Comparison of ENCODE assay signal across 21 cellular contexts in the genomic region with DNA sequence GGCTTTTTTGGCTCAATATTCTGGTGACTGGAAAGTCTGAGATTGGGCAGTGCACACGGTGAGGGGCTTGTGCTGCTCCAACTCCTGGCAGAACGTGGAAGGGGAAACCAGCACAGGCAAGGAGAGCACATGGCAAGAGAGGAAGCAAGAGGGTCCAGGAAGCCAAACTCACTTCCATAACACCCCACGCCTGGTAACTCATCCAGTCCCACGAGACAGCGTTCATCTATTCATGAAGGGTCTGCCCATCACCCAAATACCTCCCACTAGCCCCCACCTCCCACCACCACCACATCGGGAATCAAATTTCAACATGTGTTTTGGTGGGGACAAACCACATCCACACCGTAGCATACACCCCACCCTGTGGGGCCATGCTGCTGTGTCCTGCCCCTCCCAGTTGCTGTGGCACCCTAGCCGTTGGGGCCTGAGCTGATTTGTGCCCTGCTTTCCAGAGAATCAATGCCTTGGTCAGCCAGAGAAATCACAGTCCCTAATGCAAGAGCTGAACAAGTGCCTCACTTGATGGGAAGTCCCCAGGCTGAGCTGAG. TPM values are rescaled to one million over a fixed set of nuclear protein-coding genes. Genes with fewer than 3 reads are reported as not detected.
A peak's percentile ranks its signal among the peaks of the same experiment; 100 is the strongest.
DNase-seq lines count a peak whose midpoint lies in the region; ATAC-seq and TF ChIP-seq lines count a peak whose summit lies in the region.
"Had no signal": no experiment of that assay in that cellular context is flagged by ENCODE, and none has a peak within 500 bp of the region (broad histone marks: within the 10 kb centered on the region; RNA-seq: fewer than 3 reads in every experiment).

No MANE protein-coding gene starts in this region.

- H3K4me1 Mint-ChIP-seq in activated CD4-positive, alpha-beta T cell treated with anti-CD3 and anti-CD28 coated beads, Interleukin-2, amount 10 ng/mL, durations not matched to agents 7 days and 5 days = no peaks in the 10 kb centered on the region
- peaks cover 4% of the 10 kb centered on the region; the same call in 1 of the 2 replicates for H3K4me1 Mint-ChIP-seq in WTC11
- H3K4me1 Mint-ChIP-seq in osteocyte (ENCODE audit: unreplicated experiment) = no peaks in the 10 kb centered on the region
- H3K4me1 Mint-ChIP-seq: CD14-positive monocyte had no signal

- no peak for TF ChIP-seq CTCF in WTC11 (IDR thresholded peaks at IDR 0.05)
- TF ChIP-seq CTCF in osteocyte (IDR thresholded peaks at IDR 0.05) = no peak

- CTCF ChIA-PET in activated CD4-positive, alpha-beta T cell treated with anti-CD3 and anti-CD28 coated beads, Interleukin-2, amount 10 ng/mL, durations not matched to agents 7 days and 5 days (lab: Charles Lee) = no interaction called here
- CTCF ChIA-PET in WTC11 (lab: Charles Lee) = no interaction called here

- no peaks in the 10 kb centered on the region for H3K9me3 Mint-ChIP-seq in activated CD4-positive, alpha-beta T cell treated with anti-CD3 and anti-CD28 coated beads, Interleukin-2, amount 10 ng/mL, durations not matched to agents 7 days and 5 days
- H3K9me3 Mint-ChIP-seq in WTC11 (peaks cover 39% of the 10 kb centered on the region), osteocyte (ENCODE audit: unreplicated experiment) (no peaks in the 10 kb centered on the region)

- peak; percentile 3 for DNase-seq in activated CD4-positive, alpha-beta T cell treated with anti-CD3 and anti-CD28 coated beads, Interleukin-2, amount 10 ng/mL, durations not matched to agents 7 days and 5 days
- DNase-seq in activated CD4-positive, alpha-beta T cell treated with anti-CD3 and anti-CD28 coated beads, Interleukin-2, amount 50 U/mL, for 1 hour = no peak
- no peak for DNase-seq in WTC11 (ENCODE audit: low spot score)
- DNase-seq in islet precursor cell = peak; percentile 13
- DNase-seq in osteocyte (ENCODE audit: extremely low spot score, unreplicated experiment) = peak; percentile 73
- no peak for DNase-seq in cerebellar cortex (ENCODE audit: low spot score)
- DNase-seq: Calu3; CD4-positive, alpha-beta T cell; COR-L47; DMS53; DMS79 treated with DMSO at 0.1 percent for 48 hours; GF-D8; GM23248; H9 had no signal

- ATAC-seq in WTC11 (no peak), HG02981 (IDR thresholded peaks at IDR 0.05; ENCODE audit: unreplicated experiment) (no peak), GM21526 (IDR thresholded peaks at IDR 0.05; ENCODE audit: low FRiP score, unreplicated experiment) (no peak)
- ATAC-seq: HCT116 had no signal

- no peaks in the 10 kb centered on the region for H3K27me3 Mint-ChIP-seq in activated CD4-positive, alpha-beta T cell treated with anti-CD3 and anti-CD28 coated beads, Interleukin-2, amount 10 ng/mL, durations not matched to agents 7 days and 5 days
- H3K27me3 Mint-ChIP-seq in WTC11 (ENCODE audit: low read depth) = peaks cover 29% of the 10 kb centered on the region
- H3K27me3 Mint-ChIP-seq in osteocyte (ENCODE audit: unreplicated experiment) = peaks cover 4% of the 10 kb centered on the region
- H3K27me3 Mint-ChIP-seq: CD4-positive, alpha-beta T cell had no signal

- no peak overlapping the region for H3K27ac Mint-ChIP-seq in activated CD4-positive, alpha-beta T cell treated with anti-CD3 and anti-CD28 coated beads, Interleukin-2, amount 10 ng/mL, durations not matched to agents 7 days and 5 days
- H3K27ac Mint-ChIP-seq in WTC11 (no peak overlapping the region), osteocyte (ENCODE audit: unreplicated experiment) (no peak overlapping the region)
- H3K27ac Mint-ChIP-seq: CD14-positive monocyte; CD4-positive, alpha-beta T cell had no signal

- no peaks in the 10 kb centered on the region for H3K36me3 Mint-ChIP-seq in activated CD4-positive, alpha-beta T cell treated with anti-CD3 and anti-CD28 coated beads, Interleukin-2, amount 10 ng/mL, durations not matched to agents 7 days and 5 days (ENCODE audit: low read depth)
- peaks cover 27% of the 10 kb centered on the region for H3K36me3 Mint-ChIP-seq in WTC11
- no peaks in the 10 kb centered on the region for H3K36me3 Mint-ChIP-seq in osteocyte (ENCODE audit: unreplicated experiment)
- H3K36me3 Mint-ChIP-seq: CD14-positive monocyte had no signal

- no peak overlapping the region for H3K4me3 Mint-ChIP-seq in activated CD4-positive, alpha-beta T cell treated with anti-CD3 and anti-CD28 coated beads, Interleukin-2, amount 10 ng/mL, durations not matched to agents 7 days and 5 days
- H3K4me3 Mint-ChIP-seq in WTC11 (no peak overlapping the region), osteocyte (ENCODE audit: unreplicated experiment) (no peak overlapping the region)
- H3K4me3 Mint-ChIP-seq: CD14-positive monocyte; CD4-positive, alpha-beta T cell; H9 had no signal

- POLR2A ChIA-PET in activated CD4-positive, alpha-beta T cell treated with anti-CD3 and anti-CD28 coated beads, Interleukin-2, amount 10 ng/mL, durations not matched to agents 7 days and 5 days (lab: Charles Lee) = no interaction called here
- POLR2A ChIA-PET in WTC11 (lab: Charles Lee) = no interaction called here

TF ChIP-seq in WTC11, 78 proteins besides CTCF, POLR2A, EP300 and RAD21:
- TF ChIP-seq, protein P1, sequence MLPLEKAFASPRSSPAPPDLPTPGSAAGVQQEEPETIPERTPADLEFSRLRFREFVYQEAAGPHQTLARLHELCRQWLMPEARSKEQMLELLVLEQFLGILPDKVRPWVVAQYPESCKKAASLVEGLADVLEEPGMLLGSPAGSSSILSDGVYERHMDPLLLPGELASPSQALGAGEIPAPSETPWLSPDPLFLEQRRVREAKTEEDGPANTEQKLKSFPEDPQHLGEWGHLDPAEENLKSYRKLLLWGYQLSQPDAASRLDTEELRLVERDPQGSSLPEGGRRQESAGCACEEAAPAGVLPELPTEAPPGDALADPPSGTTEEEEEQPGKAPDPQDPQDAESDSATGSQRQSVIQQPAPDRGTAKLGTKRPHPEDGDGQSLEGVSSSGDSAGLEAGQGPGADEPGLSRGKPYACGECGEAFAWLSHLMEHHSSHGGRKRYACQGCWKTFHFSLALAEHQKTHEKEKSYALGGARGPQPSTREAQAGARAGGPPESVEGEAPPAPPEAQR (CRISPR knock-in tag; IDR thresholded peaks at IDR 0.05) = no peak
- TF ChIP-seq TCF7 (CRISPR knock-in tag; IDR thresholded peaks at IDR 0.05; ENCODE audit: low read depth) (no peak), ZNF121 (CRISPR knock-in tag; IDR thresholded peaks at IDR 0.05) (peak; percentile 54; the same call in 1 of the 2 replicates)

RNA-seq across cellular contexts. Expression of a gene that starts 27.3 kb away (rescaled TPM):
- total RNA-seq in activated CD4-positive, alpha-beta T cell treated with anti-CD3 and anti-CD28 coated beads, Interleukin-2, amount 10 ng/mL, durations not matched to agents 7 days and 5 days = not detected
- not detected in 3 replicates for total RNA-seq in WTC11 (2021)
- total RNA-seq in osteocyte = not detected in 2 replicates
- total RNA-seq: Calu3; CD4-positive, alpha-beta T cell; Daoy; G401; GM23248; H1; H9 had no signal

Comparison
In these comparisons a context has a peak if more than half of its experiments do, and no peak if none do; other contexts are left out.
1. DNase-seq: peak in activated CD4-positive, alpha-beta T cell treated with anti-CD3 and anti-CD28 coated beads, Interleukin-2, amount 10 ng/mL, durations not matched to agents 7 days and 5 days (single experiment), islet precursor cell (single experiment) and osteocyte (single experiment); none in activated CD4-positive, alpha-beta T cell treated with anti-CD3 and anti-CD28 coated beads, Interleukin-2, amount 50 U/mL, for 1 hour (single experiment), WTC11 (single experiment) and cerebellar cortex (single experiment).